Comparison of ENCODE assay signal across 2 cellular contexts in the genomic region with DNA sequence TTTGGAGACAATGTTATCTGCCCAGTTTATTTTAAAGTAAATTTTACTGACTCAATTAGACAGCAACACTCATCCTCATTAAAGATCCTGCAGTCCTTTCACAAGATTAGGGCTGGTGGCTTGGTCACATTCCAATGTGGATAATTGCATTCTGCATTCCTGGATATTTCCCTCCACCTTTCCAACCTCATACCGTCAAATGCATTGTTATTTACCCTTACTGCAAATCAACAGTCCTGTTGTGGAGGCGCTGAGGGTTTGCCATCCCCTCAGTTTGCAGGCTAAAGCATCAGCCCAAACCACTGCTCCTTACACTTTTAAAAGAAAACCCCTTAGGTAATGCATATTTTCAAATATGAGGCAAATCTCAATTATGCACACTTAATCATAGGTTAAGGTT.
TF ChIP-seq lines count a peak whose summit lies in the region.

No MANE protein-coding gene starts in this region.

TF ChIP-seq in IMR-90, 13 proteins besides CTCF, POLR2A, EP300 and RAD21:
- TF ChIP-seq MXI1 (IDR thresholded peaks at IDR 0.05; ENCODE audit: borderline replicate concordance, low read depth, low read length) (no peak), SMC3 (IDR thresholded peaks at IDR 0.05; ENCODE audit: low read depth, low read length) (no peak), MAZ (IDR thresholded peaks at IDR 0.05; ENCODE audit: borderline replicate concordance, low read depth, low read length) (no peak), MAFK (IDR thresholded peaks at IDR 0.05; ENCODE audit: low read depth, low read length) (no peak), ELK1 (IDR thresholded peaks at IDR 0.05; ENCODE audit: borderline replicate concordance, low read depth, low read length) (no peak), CEBPB (IDR thresholded peaks at IDR 0.05; ENCODE audit: low read depth, low read length) (no peak), BHLHE40 (IDR thresholded peaks at IDR 0.05; ENCODE audit: low read depth, low read length) (no peak), RCOR1 (IDR thresholded peaks at IDR 0.05; ENCODE audit: insufficient replicate concordance, low read length) (no peak), FOS (IDR thresholded peaks at IDR 0.05; ENCODE audit: low read depth, low read length) (no peak), RFX5 (IDR thresholded peaks at IDR 0.05; ENCODE audit: low read depth, low read length) (no peak), NFE2L2 (IDR thresholded peaks at IDR 0.05; ENCODE audit: low read depth, low read length) (no peak), CHD1 (IDR thresholded peaks at IDR 0.05; ENCODE audit: low read depth, low read length) (no peak)
- TF ChIP-seq, protein P1, sequence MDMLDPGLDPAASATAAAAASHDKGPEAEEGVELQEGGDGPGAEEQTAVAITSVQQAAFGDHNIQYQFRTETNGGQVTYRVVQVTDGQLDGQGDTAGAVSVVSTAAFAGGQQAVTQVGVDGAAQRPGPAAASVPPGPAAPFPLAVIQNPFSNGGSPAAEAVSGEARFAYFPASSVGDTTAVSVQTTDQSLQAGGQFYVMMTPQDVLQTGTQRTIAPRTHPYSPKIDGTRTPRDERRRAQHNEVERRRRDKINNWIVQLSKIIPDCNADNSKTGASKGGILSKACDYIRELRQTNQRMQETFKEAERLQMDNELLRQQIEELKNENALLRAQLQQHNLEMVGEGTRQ (IDR thresholded peaks at IDR 0.05; ENCODE audit: low read depth, low read length), result no peak
TF ChIP-seq in IMR-90: peak in this region for 0.

TF ChIP-seq in H1, 55 proteins besides CTCF, POLR2A, EP300 and RAD21:
- TF ChIP-seq POLR2AphosphoS5 (IDR thresholded peaks at IDR 0.05; ENCODE audit: low read depth, low read length) (no peak), BCL11A (IDR thresholded peaks at IDR 0.05; ENCODE audit: low read depth in 2 of 2, low read length in 2 of 2) (peak in 1 of 2 experiments; percentile 70), CEBPB (IDR thresholded peaks at IDR 0.05; ENCODE audit: low read depth, low read length) (no peak), CHD2 (IDR thresholded peaks at IDR 0.05; ENCODE audit: low read length) (no peak), SIX5 (IDR thresholded peaks at IDR 0.05; ENCODE audit: low read depth, low read length) (no peak), NANOG (IDR thresholded peaks at IDR 0.05; ENCODE audit: insufficient read depth, low read depth, low read length, poor library complexity, severe bottlenecking) (no peak), RNF2 (IDR thresholded peaks at IDR 0.05; ENCODE audit: borderline replicate concordance, low read depth, low read length, missing control alignments, poor library complexity, severe bottlenecking) (no peak), SP1 (IDR thresholded peaks at IDR 0.05; ENCODE audit: low read depth, low read length) (peak; percentile 27; the same call in 1 of the 2 replicates), CBX5 (IDR thresholded peaks at IDR 0.05; ENCODE audit: low read depth, low read length) (no peak), RBBP5 (IDR thresholded peaks at IDR 0.05; ENCODE audit: borderline replicate concordance, low read depth, low read length) (0 out of 2 replicates have a peak, but pooled peaks have one; percentile 37), PHF8 (conservative IDR thresholded peaks at IDR 0.05; ENCODE audit: low read depth, low read length) (no peak), ASH2L (IDR thresholded peaks at IDR 0.05; ENCODE audit: low read length) (peak; percentile 76), SP2 (IDR thresholded peaks at IDR 0.05; ENCODE audit: low read length) (no peak), TEAD4 (IDR thresholded peaks at IDR 0.05; ENCODE audit: low read depth, low read length) (peak; percentile 92), CHD7 (IDR thresholded peaks at IDR 0.05; ENCODE audit: insufficient replicate concordance, low read length) (no peak)
